ENCODE assay signal across 27 cellular contexts in the genomic region with DNA sequence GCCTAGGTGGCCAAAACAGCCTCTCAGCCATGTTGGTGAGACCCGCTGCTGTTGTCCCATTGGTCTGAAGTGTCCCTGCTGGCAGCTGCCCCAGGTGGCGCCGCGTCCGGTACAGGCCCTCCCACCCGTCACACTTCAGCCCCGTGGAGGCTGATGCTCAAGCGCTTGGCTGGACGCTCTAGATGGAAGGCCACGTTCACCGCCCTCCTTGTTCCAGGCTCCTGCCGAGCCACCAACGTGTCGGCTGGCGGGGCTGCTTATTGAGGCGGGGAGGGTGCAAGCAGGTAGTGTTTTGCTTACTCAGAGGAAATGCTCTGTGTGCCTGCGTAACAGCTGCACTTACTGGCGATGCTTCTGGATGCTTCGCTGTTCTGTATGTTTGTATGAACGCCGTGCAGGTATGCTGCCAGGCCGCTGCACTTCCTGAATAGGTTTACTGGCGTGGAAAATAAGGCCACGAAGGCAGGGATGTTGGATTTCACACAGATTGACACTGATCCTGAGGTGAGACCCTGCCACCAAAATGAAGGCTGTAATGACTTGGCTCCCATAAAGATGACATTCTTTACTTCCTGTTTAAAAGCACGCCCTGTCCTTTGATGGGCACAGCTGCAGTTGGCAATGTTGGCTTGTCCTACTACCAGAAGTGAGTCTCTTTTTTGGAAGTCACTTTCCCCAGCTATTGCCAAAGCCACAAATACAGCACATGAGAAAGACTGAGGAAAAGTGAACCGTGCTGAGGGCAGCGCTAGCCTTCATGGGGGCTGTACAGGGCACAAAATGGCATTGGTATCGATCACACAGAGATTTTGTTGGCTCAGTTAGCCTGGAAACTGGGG. TPM values are rescaled to one million over a fixed set of nuclear protein-coding genes. Genes with fewer than 3 reads are reported as not detected.
"Had no signal": no experiment of that assay in that cellular context is flagged by ENCODE, and none has a peak within 500 bp of the region (broad histone marks: within the 10 kb centered on the region; RNA-seq: fewer than 3 reads in every experiment).

No MANE protein-coding gene starts in this region.

- DNase-seq: activated B cell treated with CpG ODN at 0.5 μM for 24 hours; activated CD4-positive, alpha-beta memory T cell treated with anti-CD3 and anti-CD28 coated beads for 36 hours; activated CD4-positive, alpha-beta T cell treated with anti-CD3 and anti-CD28 coated beads for 1 hour; activated CD4-positive, alpha-beta T cell treated with anti-CD3 and anti-CD28 coated beads, Interleukin-2, amount 10 ng/mL, durations not matched to agents 24 days and 14 days; activated CD8-positive, alpha-beta memory T cell treated with anti-CD3 and anti-CD28 coated beads for 24 hours; activated gamma-delta T cell; activated naive CD4-positive, alpha-beta T cell treated with anti-CD3 and anti-CD28 coated beads for 36 hours; activated T-cell treated with anti-CD3 and anti-CD28 coated beads for 4 hours; activated T-cell treated with anti-CD3 and anti-CD28 coated beads, Interleukin-2, amount 50 U/mL, for 48 hours; amygdala; central memory CD4-positive, alpha-beta T cell; Kasumi-1; KBM-7; NCI-H1048; NCI-H146; NCI-H187 treated with DMSO at 0.1 percent for 48 hours; NCI-H2081 treated with DMSO at 0.1 percent for 48 hours; NCI-H226; NCI-H510A; NCI-H526 treated with DMSO at 0.1 percent for 48 hours; NK-92 treated with Interleukin-12 subunit alpha and Interleukin-12 subunit beta, amount 100 ng/mL, for 24 hours; PC-3; SHP77 treated with DMSO at 0.1 percent for 48 hours; T-helper 17 cell; T-helper 9 cell had no signal

- FAIRE-seq: RCC 7860 had no signal

- ATAC-seq: activated T-helper 17 cell treated with anti-CD3 and anti-CD28 coated beads, Interleukin-2, amount 50 U/mL, for 72 hours; PC-3; T-helper 17 cell had no signal

RNA-seq across cellular contexts. Expression of a gene that starts 21.0 kb away (rescaled TPM):
- total RNA-seq: activated CD4-positive, alpha-beta memory T cell treated with anti-CD3 and anti-CD28 coated beads for 36 hours; activated CD4-positive, alpha-beta T cell treated with anti-CD3 and anti-CD28 coated beads, Interleukin-2, amount 10 ng/mL, durations not matched to agents 24 days and 14 days; activated naive CD4-positive, alpha-beta T cell treated with anti-CD3 and anti-CD28 coated beads for 36 hours had no signal
